16 cellular contexts compared by ENCODE assay signal in the genomic region with DNA sequence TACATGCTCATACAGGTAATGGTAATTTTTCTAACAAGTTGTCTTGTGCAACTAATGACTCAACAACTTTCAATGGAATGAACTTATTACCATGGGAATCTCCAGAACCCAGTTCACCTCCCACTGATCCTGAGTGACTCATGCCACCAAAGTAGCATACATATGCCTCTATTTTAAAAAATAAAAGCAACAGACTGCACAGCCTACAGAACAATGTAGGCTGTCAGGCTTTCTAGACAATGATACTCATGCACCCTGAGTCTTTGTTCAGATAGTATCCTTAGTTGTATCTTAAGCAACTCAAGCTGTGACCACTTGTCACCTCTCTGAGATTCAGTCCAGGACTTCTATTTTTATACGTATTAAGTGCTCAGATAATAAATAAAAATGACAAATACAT.
DNase-seq lines count a peak whose midpoint lies in the region; ATAC-seq and TF ChIP-seq lines count a peak whose summit lies in the region.
"Had no signal": no experiment of that assay in that cellular context is flagged by ENCODE, and none has a peak within 500 bp of the region (broad histone marks: within the 10 kb centered on the region; RNA-seq: fewer than 3 reads in every experiment).

No MANE protein-coding gene starts in this region.

- CTCF ChIA-PET in CD4-positive, alpha-beta memory T cell (lab: Charles Lee; ENCODE audit: partially characterized antibody): no interaction called here

- no peaks in the 10 kb centered on the region for H3K4me1 ChIP-seq in CD4-positive, alpha-beta memory T cell (ENCODE audit: insufficient read depth, low read length)
- H3K4me1 ChIP-seq in suprapubic skin: peaks cover 7% of the 10 kb centered on the region

- H3K36me3 Mint-ChIP-seq in CD4-positive, alpha-beta memory T cell: no peaks in the 10 kb centered on the region
- no peaks in the 10 kb centered on the region for H3K36me3 Mint-ChIP-seq in osteocyte (ENCODE audit: unreplicated experiment)
- H3K36me3 Mint-ChIP-seq: stimulated activated naive B cell treated with anti-CD40 and anti-IgM and Interleukin-4, amounts not matched to agents 10 μg/mL and 1 μg/mL and 100 μg/mL, for 72 hours had no signal

- H3K9me3 Mint-ChIP-seq in CD4-positive, alpha-beta memory T cell: peaks cover 0 to 5% (median 2%) of the 10 kb centered on the region in 8 donors
- no peaks in the 10 kb centered on the region for H3K9me3 Mint-ChIP-seq in osteocyte (ENCODE audit: unreplicated experiment)
- H3K9me3 Mint-ChIP-seq: stimulated activated naive B cell treated with anti-CD40 and anti-IgM and Interleukin-4, amounts not matched to agents 10 μg/mL and 1 μg/mL and 100 μg/mL, for 72 hours had no signal

- H3K27me3 Mint-ChIP-seq in CD4-positive, alpha-beta memory T cell: no peaks in the 10 kb centered on the region
- no peaks in the 10 kb centered on the region for H3K27me3 Mint-ChIP-seq in osteocyte (ENCODE audit: unreplicated experiment)
- H3K27me3 Mint-ChIP-seq: stimulated activated naive B cell treated with anti-CD40 and anti-IgM and Interleukin-4, amounts not matched to agents 10 μg/mL and 1 μg/mL and 100 μg/mL, for 72 hours had no signal

- ATAC-seq in stimulated activated naive CD8-positive, alpha-beta T cell treated with anti-CD3 and anti-CD28 coated beads, Interleukin-15, Interleukin-2, amounts not matched to agents 100 U/mL and 50 U/mL, for 24 hours: no peak
- ATAC-seq: stimulated activated naive B cell treated with anti-CD40 and anti-IgM and Interleukin-4, amounts not matched to agents 10 μg/mL and 1 μg/mL and 100 μg/mL, for 72 hours had no signal

- no peak overlapping the region for H3K27ac Mint-ChIP-seq in CD4-positive, alpha-beta memory T cell
- no peak overlapping the region for H3K27ac Mint-ChIP-seq in osteocyte (ENCODE audit: unreplicated experiment)
- H3K27ac Mint-ChIP-seq: stimulated activated naive B cell treated with anti-CD40 and anti-IgM and Interleukin-4, amounts not matched to agents 10 μg/mL and 1 μg/mL and 100 μg/mL, for 72 hours had no signal

- no peak overlapping the region for H3K4me3 ChIP-seq in AG09309 (ENCODE audit: control insufficient read depth, low read depth, low read length)
- H3K4me3 ChIP-seq in cardiac fibroblast (replicated peaks in 1 of 2; ENCODE audit: low read depth in 2 of 2, low read length in 2 of 2): no peak overlapping the region
- H3K4me3 ChIP-seq in CD4-positive, alpha-beta memory T cell (ENCODE audit: low read length in 2 of 2): no peak overlapping the region
- no peak overlapping the region for H3K4me3 ChIP-seq in suprapubic skin

- H3K4me3 Mint-ChIP-seq in CD4-positive, alpha-beta memory T cell: no peak overlapping the region
- no peak overlapping the region for H3K4me3 Mint-ChIP-seq in osteocyte (ENCODE audit: unreplicated experiment)
- H3K4me3 Mint-ChIP-seq: stimulated activated naive B cell treated with anti-CD40 and anti-IgM and Interleukin-4, amounts not matched to agents 10 μg/mL and 1 μg/mL and 100 μg/mL, for 72 hours had no signal

- no peak for TF ChIP-seq EP300 in suprapubic skin (IDR thresholded peaks at IDR 0.05)

- H3K9me3 ChIP-seq in CD4-positive, alpha-beta memory T cell (ENCODE audit: control insufficient read depth in 1 of 2, low read length in 2 of 2): no peaks in the 10 kb centered on the region
- H3K9me3 ChIP-seq in suprapubic skin: no peaks in the 10 kb centered on the region
- H3K9me3 ChIP-seq: neutrophil had no signal

- WGBS in suprapubic skin: 32% methylated on average over 1 of the region's 1 CpG

- no peak overlapping the region for H3K27ac ChIP-seq in CD4-positive, alpha-beta memory T cell (ENCODE audit: low read depth, low read length)
- H3K27ac ChIP-seq in suprapubic skin: no peak overlapping the region
- H3K27ac ChIP-seq: neutrophil had no signal

- intact Hi-C loops in CD4-positive, alpha-beta memory T cell (cut with micrococcal nuclease): no loop called here

- TF ChIP-seq CTCF in AG09309 (IDR thresholded peaks at IDR 0.05; ENCODE audit: control insufficient read depth, insufficient read depth, low read depth, low read length, missing control alignments) (no peak), cardiac fibroblast (IDR thresholded peaks at IDR 0.05; ENCODE audit: low read depth, low read length) (no peak), suprapubic skin (IDR thresholded peaks at IDR 0.05) (no peak), osteocyte (IDR thresholded peaks at IDR 0.05) (no peak)

- no peaks in the 10 kb centered on the region for H3K4me1 Mint-ChIP-seq in CD4-positive, alpha-beta memory T cell
- H3K4me1 Mint-ChIP-seq in osteocyte (ENCODE audit: unreplicated experiment): peaks cover 13% of the 10 kb centered on the region
- H3K4me1 Mint-ChIP-seq: stimulated activated naive B cell treated with anti-CD40 and anti-IgM and Interleukin-4, amounts not matched to agents 10 μg/mL and 1 μg/mL and 100 μg/mL, for 72 hours had no signal

- POLR2A ChIA-PET in CD4-positive, alpha-beta memory T cell (lab: Charles Lee; ENCODE audit: partially characterized antibody): no interaction called here

- peak; percentile 47 for DNase-seq in AG09309 (ENCODE audit: low read depth)
- DNase-seq in LHCN-M2 (ENCODE audit: low read depth): peak; percentile 78
- peak; percentile 67 to 93 for DNase-seq in cardiac fibroblast (ENCODE audit: low read depth in 2 of 2)
- DNase-seq in kidney tubule cell (ENCODE audit: low spot score): peak; percentile 88
- no peak for DNase-seq in CD4-positive, alpha-beta memory T cell
- DNase-seq in suprapubic skin (ENCODE audit: low spot score in 2 of 2): no peak
- no peak for DNase-seq in osteocyte (ENCODE audit: extremely low spot score, unreplicated experiment)
- no peak for DNase-seq in stimulated activated naive CD8-positive, alpha-beta T cell treated with anti-CD3 and anti-CD28 coated beads, Interleukin-15, Interleukin-2, amounts not matched to agents 100 U/mL and 50 U/mL, for 24 hours
- DNase-seq: aorta; kidney; NCI-H1105 treated with DMSO at 0.1 percent for 48 hours; NCI-H510A treated with DMSO at 0.1 percent for 48 hours; SHP77 treated with DMSO at 0.1 percent for 48 hours; stimulated activated CD4-positive, alpha-beta T cell treated with anti-CD3 and anti-CD28 coated beads, Interleukin-1b, Interleukin-23, amount 100 ng/mL, for 48 hours; stimulated activated naive B cell treated with anti-CD40 and anti-IgM and Interleukin-4, amounts not matched to agents 10 μg/mL and 1 μg/mL and 100 μg/mL, for 72 hours had no signal

- TF ChIP-seq POLR2A in suprapubic skin (IDR thresholded peaks at IDR 0.05): no peak

- no peaks in the 10 kb centered on the region for H3K27me3 ChIP-seq in CD4-positive, alpha-beta memory T cell (ENCODE audit: insufficient read depth, low read length)
- no peaks in the 10 kb centered on the region for H3K27me3 ChIP-seq in suprapubic skin
- H3K27me3 ChIP-seq: neutrophil had no signal

- no peaks in the 10 kb centered on the region for H3K36me3 ChIP-seq in CD4-positive, alpha-beta memory T cell (ENCODE audit: insufficient read depth, low read length)
- no peaks in the 10 kb centered on the region for H3K36me3 ChIP-seq in suprapubic skin
- H3K36me3 ChIP-seq: neutrophil had no signal

Comparison
In these comparisons a context has a peak if more than half of its experiments do, and no peak if none do; other contexts are left out.
1. DNase-seq: peak in AG09309 (single experiment), LHCN-M2 (single experiment), cardiac fibroblast (2 of 2) and kidney tubule cell (single experiment); none in CD4-positive, alpha-beta memory T cell (0 of 5), suprapubic skin (0 of 2), osteocyte (single experiment) and stimulated activated naive CD8-positive, alpha-beta T cell treated with anti-CD3 and anti-CD28 coated beads, Interleukin-15, Interleukin-2, amounts not matched to agents 100 U/mL and 50 U/mL, for 24 hours (single experiment).